Comparison of ENCODE assay signal across 22 cellular contexts in genomic region chr17:36817483-36818048, GRCh38.
"Had no signal": no experiment of that assay in that cellular context is flagged by ENCODE, and none has a peak within 500 bp of the region (broad histone marks: within the 10 kb centered on the region; RNA-seq: fewer than 3 reads in every experiment).

No MANE protein-coding gene starts in this region.

- DNase-seq: activated CD4-positive, alpha-beta T cell treated with anti-CD3 and anti-CD28 coated beads for 4 hours; activated CD4-positive, alpha-beta T cell treated with anti-CD3 and anti-CD28 coated beads, Interleukin-2, amount 50 U/mL, for 4 hours; activated effector memory CD4-positive, alpha-beta T cell treated with Interleukin-2 at 50 U/mL for 16 hours; activated naive CD4-positive, alpha-beta T cell treated with Interleukin-2 at 50 U/mL for 16 hours; activated T-cell treated with anti-CD3 and anti-CD28 coated beads for 4 hours; activated T-cell treated with anti-CD3 and anti-CD28 coated beads, Interleukin-2, amount 50 U/mL, for 72 hours; anterior cingulate cortex; cerebellar nuclear complex; colonic mucosa; effector CD8-positive, alpha-beta T cell; esophagus squamous epithelium; foreskin melanocyte; heart right ventricle; left lung; lower lobe of right lung; mesenchymal stem cell; right lobe of liver; stimulated activated CD4-positive, alpha-beta T cell treated with anti-CD3 and anti-CD28 coated beads, Interleukin-2, amount 100 ng/mL, for 48 hours had no signal

- H3K27me3 ChIP-seq: right lobe of liver, vagina had no signal

- H3K36me3 ChIP-seq: cardiac muscle cell, colonic mucosa, esophagus squamous epithelium, heart right ventricle, left lung, lower lobe of right lung, right lobe of liver, thoracic aorta, vagina had no signal

- ATAC-seq: activated T-cell treated with anti-CD3 and anti-CD28 coated beads, Interleukin-2, amount 50 U/mL, for 72 hours; heart right ventricle; left lung; lower lobe of right lung; right lobe of liver had no signal

- H3K4me1 ChIP-seq: colonic mucosa, esophagus squamous epithelium, heart right ventricle, left lung, lower lobe of right lung, right lobe of liver, vagina had no signal

- H3K27ac ChIP-seq: cardiac muscle cell, colonic mucosa, epithelial cell of prostate, esophagus squamous epithelium, heart right ventricle, left lung, lower lobe of right lung, right lobe of liver, thoracic aorta, vagina had no signal

- H3K4me3 ChIP-seq: cardiac muscle cell, colonic mucosa, esophagus squamous epithelium, heart right ventricle, left lung, lower lobe of right lung, right lobe of liver, thoracic aorta, vagina had no signal

- H3K9me3 ChIP-seq: colonic mucosa, esophagus squamous epithelium, heart right ventricle, left lung, lower lobe of right lung, right lobe of liver, thoracic aorta, vagina had no signal
